In the genomic region with DNA sequence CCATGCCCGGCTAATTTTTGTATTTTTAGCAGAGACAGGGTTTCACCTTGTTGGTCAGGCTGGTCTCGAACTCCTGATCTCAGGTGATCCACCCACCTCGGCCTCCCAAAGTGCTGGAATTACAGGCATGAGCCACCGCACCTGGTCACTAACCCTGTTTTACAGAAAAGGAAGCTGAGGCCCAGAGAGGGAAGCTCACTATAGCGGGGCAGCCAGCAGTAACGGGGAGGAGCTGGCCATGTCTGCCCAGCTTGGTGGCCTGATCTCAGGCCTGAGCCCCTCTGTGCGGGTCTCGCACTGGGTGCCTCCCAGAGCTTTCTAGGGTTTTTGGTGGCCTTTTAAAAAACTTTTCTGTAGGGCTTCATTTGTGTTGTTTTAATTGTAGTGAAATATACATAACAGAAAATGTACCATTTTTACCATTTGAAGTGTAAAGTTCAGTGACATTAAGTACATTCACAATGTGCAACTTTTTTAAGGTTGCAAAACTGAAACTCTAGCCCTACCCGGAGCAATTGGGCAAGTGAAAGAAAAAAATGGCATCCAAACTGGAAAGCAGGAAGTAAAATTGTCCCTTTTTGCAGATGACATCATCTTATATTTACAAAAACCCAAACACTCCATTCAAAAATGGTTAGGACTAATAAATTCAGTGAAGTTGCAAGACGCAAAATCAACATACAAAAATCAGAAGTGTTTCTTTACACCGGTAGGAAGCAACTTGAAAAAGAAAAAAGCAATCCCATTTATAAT, we compare ENCODE assay signal across 2 cellular contexts.
TF ChIP-seq lines count a peak whose summit lies in the region.

No MANE protein-coding gene starts in this region.

TF ChIP-seq in SK-N-SH, 30 proteins besides CTCF, POLR2A, EP300 and RAD21 (continued from another document):
- TF ChIP-seq NRF1 (IDR thresholded peaks at IDR 0.05; ENCODE audit: low read depth, low read length) (no peak), ELF1 (IDR thresholded peaks at IDR 0.05) (no peak), FOSL2 (IDR thresholded peaks at IDR 0.05; ENCODE audit: borderline replicate concordance, low read depth) (no peak), MXI1 (IDR thresholded peaks at IDR 0.05; ENCODE audit: low read depth, low read length) (no peak), TCF12 (IDR thresholded peaks at IDR 0.05) (no peak), YY1 (IDR thresholded peaks at IDR 0.05; ENCODE audit: low read depth) (no peak), RXRA (IDR thresholded peaks at IDR 0.05; ENCODE audit: borderline replicate concordance, low read depth) (no peak)
- TF ChIP-seq, protein P1, sequence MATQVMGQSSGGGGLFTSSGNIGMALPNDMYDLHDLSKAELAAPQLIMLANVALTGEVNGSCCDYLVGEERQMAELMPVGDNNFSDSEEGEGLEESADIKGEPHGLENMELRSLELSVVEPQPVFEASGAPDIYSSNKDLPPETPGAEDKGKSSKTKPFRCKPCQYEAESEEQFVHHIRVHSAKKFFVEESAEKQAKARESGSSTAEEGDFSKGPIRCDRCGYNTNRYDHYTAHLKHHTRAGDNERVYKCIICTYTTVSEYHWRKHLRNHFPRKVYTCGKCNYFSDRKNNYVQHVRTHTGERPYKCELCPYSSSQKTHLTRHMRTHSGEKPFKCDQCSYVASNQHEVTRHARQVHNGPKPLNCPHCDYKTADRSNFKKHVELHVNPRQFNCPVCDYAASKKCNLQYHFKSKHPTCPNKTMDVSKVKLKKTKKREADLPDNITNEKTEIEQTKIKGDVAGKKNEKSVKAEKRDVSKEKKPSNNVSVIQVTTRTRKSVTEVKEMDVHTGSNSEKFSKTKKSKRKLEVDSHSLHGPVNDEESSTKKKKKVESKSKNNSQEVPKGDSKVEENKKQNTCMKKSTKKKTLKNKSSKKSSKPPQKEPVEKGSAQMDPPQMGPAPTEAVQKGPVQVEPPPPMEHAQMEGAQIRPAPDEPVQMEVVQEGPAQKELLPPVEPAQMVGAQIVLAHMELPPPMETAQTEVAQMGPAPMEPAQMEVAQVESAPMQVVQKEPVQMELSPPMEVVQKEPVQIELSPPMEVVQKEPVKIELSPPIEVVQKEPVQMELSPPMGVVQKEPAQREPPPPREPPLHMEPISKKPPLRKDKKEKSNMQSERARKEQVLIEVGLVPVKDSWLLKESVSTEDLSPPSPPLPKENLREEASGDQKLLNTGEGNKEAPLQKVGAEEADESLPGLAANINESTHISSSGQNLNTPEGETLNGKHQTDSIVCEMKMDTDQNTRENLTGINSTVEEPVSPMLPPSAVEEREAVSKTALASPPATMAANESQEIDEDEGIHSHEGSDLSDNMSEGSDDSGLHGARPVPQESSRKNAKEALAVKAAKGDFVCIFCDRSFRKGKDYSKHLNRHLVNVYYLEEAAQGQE (IDR thresholded peaks at IDR 0.05; ENCODE audit: low read depth, low read length), result no peak

TF ChIP-seq in SK-N-SH treated with all-trans-retinoic acid at 6 μM for 48 hours, 23 proteins besides CTCF, POLR2A, EP300 and RAD21 (continued from another document):
- TF ChIP-seq, protein P2, sequence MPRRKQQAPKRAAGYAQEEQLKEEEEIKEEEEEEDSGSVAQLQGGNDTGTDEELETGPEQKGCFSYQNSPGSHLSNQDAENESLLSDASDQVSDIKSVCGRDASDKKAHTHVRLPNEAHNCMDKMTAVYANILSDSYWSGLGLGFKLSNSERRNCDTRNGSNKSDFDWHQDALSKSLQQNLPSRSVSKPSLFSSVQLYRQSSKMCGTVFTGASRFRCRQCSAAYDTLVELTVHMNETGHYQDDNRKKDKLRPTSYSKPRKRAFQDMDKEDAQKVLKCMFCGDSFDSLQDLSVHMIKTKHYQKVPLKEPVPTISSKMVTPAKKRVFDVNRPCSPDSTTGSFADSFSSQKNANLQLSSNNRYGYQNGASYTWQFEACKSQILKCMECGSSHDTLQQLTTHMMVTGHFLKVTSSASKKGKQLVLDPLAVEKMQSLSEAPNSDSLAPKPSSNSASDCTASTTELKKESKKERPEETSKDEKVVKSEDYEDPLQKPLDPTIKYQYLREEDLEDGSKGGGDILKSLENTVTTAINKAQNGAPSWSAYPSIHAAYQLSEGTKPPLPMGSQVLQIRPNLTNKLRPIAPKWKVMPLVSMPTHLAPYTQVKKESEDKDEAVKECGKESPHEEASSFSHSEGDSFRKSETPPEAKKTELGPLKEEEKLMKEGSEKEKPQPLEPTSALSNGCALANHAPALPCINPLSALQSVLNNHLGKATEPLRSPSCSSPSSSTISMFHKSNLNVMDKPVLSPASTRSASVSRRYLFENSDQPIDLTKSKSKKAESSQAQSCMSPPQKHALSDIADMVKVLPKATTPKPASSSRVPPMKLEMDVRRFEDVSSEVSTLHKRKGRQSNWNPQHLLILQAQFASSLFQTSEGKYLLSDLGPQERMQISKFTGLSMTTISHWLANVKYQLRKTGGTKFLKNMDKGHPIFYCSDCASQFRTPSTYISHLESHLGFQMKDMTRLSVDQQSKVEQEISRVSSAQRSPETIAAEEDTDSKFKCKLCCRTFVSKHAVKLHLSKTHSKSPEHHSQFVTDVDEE (CRISPR knock-in tag; IDR thresholded peaks at IDR 0.05), result no peak
- TF ChIP-seq TOX (CRISPR knock-in tag; IDR thresholded peaks at IDR 0.05; ENCODE audit: borderline replicate concordance), result no peak
- TF ChIP-seq BACH2 (CRISPR knock-in tag; IDR thresholded peaks at IDR 0.05; ENCODE audit: borderline replicate concordance), result no peak
- no peak for TF ChIP-seq SNAI2 (CRISPR knock-in tag; IDR thresholded peaks at IDR 0.05)
- TF ChIP-seq ESRRG (CRISPR knock-in tag; IDR thresholded peaks at IDR 0.05), result no peak
